ENCODE assay signal across 10 cellular contexts in the genomic region with DNA sequence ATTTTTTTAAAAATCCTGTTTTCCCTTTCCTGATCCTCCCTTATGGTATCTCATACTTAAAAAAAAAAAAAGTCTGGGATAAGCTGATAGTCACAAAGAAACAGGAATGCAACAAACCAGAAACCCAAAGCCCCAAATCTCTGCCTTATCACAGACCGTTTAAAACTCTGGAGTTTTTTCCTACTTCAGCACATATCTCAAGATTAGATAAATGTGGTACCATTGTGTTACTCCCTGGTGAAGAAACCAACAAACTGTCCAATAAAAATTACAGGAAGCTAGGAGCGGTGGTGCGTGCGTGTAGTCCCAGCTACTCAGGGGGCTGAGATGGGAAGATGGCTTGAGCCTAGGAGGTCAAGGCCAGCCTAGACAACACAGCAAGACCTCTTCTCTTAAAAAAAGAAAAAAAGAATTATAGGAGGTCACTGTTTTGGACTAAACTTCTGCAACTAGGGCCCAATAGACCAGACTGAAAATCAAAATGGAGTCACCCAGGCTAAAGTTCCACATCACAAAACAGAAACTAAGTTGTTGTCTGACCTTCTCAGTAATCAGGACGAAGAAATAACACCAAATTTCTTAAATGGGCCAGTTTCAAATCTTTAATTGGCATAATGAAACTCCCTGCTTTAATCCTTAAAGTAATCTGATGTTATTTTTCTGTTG. TPM values are rescaled to one million over a fixed set of nuclear protein-coding genes. Genes with fewer than 3 reads are reported as not detected.
DNase-seq lines count a peak whose midpoint lies in the region; ATAC-seq, FAIRE-seq and TF ChIP-seq lines count a peak whose summit lies in the region.
"Had no signal": no experiment of that assay in that cellular context is flagged by ENCODE, and none has a peak within 500 bp of the region (broad histone marks: within the 10 kb centered on the region; RNA-seq: fewer than 3 reads in every experiment).

No MANE protein-coding gene starts in this region.

- DNase-seq in T-helper 2 cell treated with Interferon-gamma antibody and Interleukin-4, amounts not matched to agents 5 μg/mL and 100 μg/mL, for 36 hours (ENCODE audit: low spot score) = no peak
- DNase-seq in T-helper 2 cell (no peak), K562 (ENCODE audit: extremely low read depth in 1 of 4, low spot score in 3 of 4) (no peak), lower lobe of right lung (no peak), tibial artery (no peak), dorsolateral prefrontal cortex (no peak), AG20443 (ENCODE audit: low spot score) (no peak)

- H3K27ac ChIP-seq in K562 (ENCODE audit: extremely low read depth, low read depth, low read length) (no peak overlapping the region), lower lobe of right lung (peak overlapping the region; percentile 80), tibial artery (peak overlapping the region; percentile 31), dorsolateral prefrontal cortex (peak overlapping the region in 14 of 59 donors; percentile 4 to 49 (median 25))

- peak overlapping the region; percentile 50 for H3K4me3 Mint-ChIP-seq in T-helper 2 cell treated with Interferon-gamma antibody and Interleukin-4, amounts not matched to agents 5 μg/mL and 100 μg/mL, for 36 hours
- H3K4me3 Mint-ChIP-seq: activated naive CD4-positive, alpha-beta T cell treated with anti-CD3 and anti-CD28 coated beads for 36 hours; neural crest cell had no signal

- no peaks in the 10 kb centered on the region for H3K36me3 ChIP-seq in K562 (ENCODE audit: control insufficient read depth, insufficient read depth, low read length)
- no peaks in the 10 kb centered on the region for H3K36me3 ChIP-seq in lower lobe of right lung
- H3K36me3 ChIP-seq in tibial artery = no peaks in the 10 kb centered on the region

- WGBS in K562 (ENCODE audit: insufficient coverage, low coverage, missing lambda C conversion rate) = 21% methylated on average over 5 of the region's 5 CpGs

- H3K4me3 ChIP-seq in K562 = no peak overlapping the region
- H3K4me3 ChIP-seq in lower lobe of right lung = peak overlapping the region; percentile 12
- no peak overlapping the region for H3K4me3 ChIP-seq in tibial artery
- H3K4me3 ChIP-seq in dorsolateral prefrontal cortex = no peak overlapping the region

- H3K9ac ChIP-seq in K562 (ENCODE audit: insufficient read depth in 1 of 2, low read depth in 2 of 2, low read length in 2 of 2) = no peak overlapping the region

- H3K9me3 Mint-ChIP-seq in T-helper 2 cell treated with Interferon-gamma antibody and Interleukin-4, amounts not matched to agents 5 μg/mL and 100 μg/mL, for 36 hours = no peaks in the 10 kb centered on the region
- H3K9me3 Mint-ChIP-seq: activated naive CD4-positive, alpha-beta T cell treated with anti-CD3 and anti-CD28 coated beads for 36 hours; neural crest cell had no signal

- no peak for TF ChIP-seq CTCF in K562 (IDR thresholded peaks at IDR 0.05 in 2 of 3, conservative IDR thresholded peaks at IDR 0.05 in 1 of 3; ENCODE audit: insufficient read depth in 2 of 3, low read depth in 1 of 3, low read length in 3 of 3)
- no peak for TF ChIP-seq CTCF in lower lobe of right lung (IDR thresholded peaks at IDR 0.05)
- no peak for TF ChIP-seq CTCF in tibial artery (IDR thresholded peaks at IDR 0.05)
- no peak for TF ChIP-seq CTCF in dorsolateral prefrontal cortex (IDR thresholded peaks at IDR 0.05 in 54 of 56, conservative IDR thresholded peaks at IDR 0.05 in 2 of 56; ENCODE audit: low read depth in 1 of 56, partially characterized antibody in 56 of 56)

- CTCF ChIA-PET in K562 (lab: Yijun Ruan, JAX; ENCODE audit: low intra/inter-chr PET ratio) = no interaction called here

- POLR2A ChIA-PET in K562 (lab: Yijun Ruan, JAX) = interaction anchor here (1.0 kb wide), 1 partner anchor 9 kb away, joined by 5 read pairs; no protein-coding TSS in a partner anchor

- FAIRE-seq in K562 (lab: Jason Lieb, UNC) = no peak

- TF ChIP-seq EP300 in K562 (IDR thresholded peaks at IDR 0.05; ENCODE audit: low read length) = no peak

- peaks cover 59% of the 10 kb centered on the region for H3K4me1 Mint-ChIP-seq in T-helper 2 cell treated with Interferon-gamma antibody and Interleukin-4, amounts not matched to agents 5 μg/mL and 100 μg/mL, for 36 hours (ENCODE audit: low read depth)

- no peaks in the 10 kb centered on the region for H3K27me3 Mint-ChIP-seq in T-helper 2 cell treated with Interferon-gamma antibody and Interleukin-4, amounts not matched to agents 5 μg/mL and 100 μg/mL, for 36 hours (ENCODE audit: low read depth)

- peaks cover 8 to 14% of the 10 kb centered on the region in 2 experiments; a peak in 3 of 5 replicates for H3K4me1 ChIP-seq in K562 (replicated peaks in 1 of 2; ENCODE audit: control insufficient read depth in 2 of 2, insufficient read depth in 2 of 2, low read length in 2 of 2)
- peaks cover 38% of the 10 kb centered on the region for H3K4me1 ChIP-seq in lower lobe of right lung
- H3K4me1 ChIP-seq in tibial artery = peaks cover 0 to 12% (median 6%) of the 10 kb centered on the region in 4 donors

- H3K36me3 Mint-ChIP-seq in T-helper 2 cell treated with Interferon-gamma antibody and Interleukin-4, amounts not matched to agents 5 μg/mL and 100 μg/mL, for 36 hours (ENCODE audit: low read depth) = peaks cover 4% of the 10 kb centered on the region

- H3K4me2 ChIP-seq in K562 (ENCODE audit: insufficient read depth, low read length) = no peak overlapping the region

- BruUV-seq in K562 (replicated peaks; lab: Mats Ljungman, UMichigan) = no TSS peak

- in situ Hi-C loops in K562 (cut with MboI) = no loop called here

- peak overlapping the region; percentile 52 for H3K27ac Mint-ChIP-seq in T-helper 2 cell treated with Interferon-gamma antibody and Interleukin-4, amounts not matched to agents 5 μg/mL and 100 μg/mL, for 36 hours
- H3K27ac Mint-ChIP-seq: activated naive CD4-positive, alpha-beta T cell treated with anti-CD3 and anti-CD28 coated beads for 36 hours had no signal

- ATAC-seq in K562 (no peak), lower lobe of right lung (no peak), HG03442 (IDR thresholded peaks at IDR 0.05; ENCODE audit: unreplicated experiment) (no peak)

- H3K9me3 ChIP-seq in K562 (replicated peaks; ENCODE audit: control insufficient read depth, insufficient read depth, low read depth, low read length) = no peaks in the 10 kb centered on the region
- H3K9me3 ChIP-seq in lower lobe of right lung = no peaks in the 10 kb centered on the region
- no peaks in the 10 kb centered on the region for H3K9me3 ChIP-seq in tibial artery

- intact Hi-C loops in K562 (cut with micrococcal nuclease) = no loop called here
- intact Hi-C loops in lower lobe of right lung (cut with DNase I) = no loop called here
- intact Hi-C loops in tibial artery (cut with DNase I; ENCODE audit: low total_unique reads) = no loop called here
- intact Hi-C loops in dorsolateral prefrontal cortex (cut with DNase I) = no loop called here

- H3K27me3 ChIP-seq in K562 (ENCODE audit: control insufficient read depth in 2 of 2, insufficient read depth in 2 of 2, low read length in 2 of 2) (peaks cover 8 to 24% of the 10 kb centered on the region in 2 experiments; a peak in 4 of 5 replicates), lower lobe of right lung (ENCODE audit: low read depth) (no peaks in the 10 kb centered on the region), tibial artery (no peaks in the 10 kb centered on the region), dorsolateral prefrontal cortex (peaks cover 0 to 2% (median 0%) of the 10 kb centered on the region in 45 donors)

- TF ChIP-seq POLR2A in K562 (conservative IDR thresholded peaks at IDR 0.05) = no peak

- H4K20me1 ChIP-seq in K562 (replicated peaks; ENCODE audit: control insufficient read depth, insufficient read depth, low read length) = no peaks in the 10 kb centered on the region

- no peak for TF ChIP-seq RAD21 in K562 (CRISPR knock-in tag; conservative IDR thresholded peaks at IDR 0.05 in 1 of 2, IDR thresholded peaks at IDR 0.05 in 1 of 2)

- no peaks in the 10 kb centered on the region for H3K79me2 ChIP-seq in K562 (ENCODE audit: control insufficient read depth, insufficient read depth, low read length)

- no peaks in the 10 kb centered on the region for H3K9me1 ChIP-seq in K562 (ENCODE audit: control insufficient read depth, insufficient read depth, low read length)

- no peak overlapping the region for H2AFZ ChIP-seq in K562 (ENCODE audit: low read depth, low read length)

RNA-seq across cellular contexts. Expression of gene RBM47, which starts 51.9 kb away (rescaled TPM):
- 1.4 and 1.8 TPM in 2 replicates for total RNA-seq in K562 (2011; cell fraction: chromatin; rRNA removed; ENCODE audit: low replicate concordance)
- 1.8 and 2.5 TPM in 2 replicates for total RNA-seq in K562 (2011; cell fraction: nucleolus; rRNA removed)
- 1.7 and 1.9 TPM in 2 replicates for total RNA-seq in K562 (2011; cell fraction: nucleoplasm; rRNA removed)
- 5.1 and 6.2 TPM in 2 replicates for total RNA-seq in K562 (2014; rRNA removed)
- total RNA-seq in K562 (2014; rRNA removed; fragmentation: Illumina TruSeq; extraction: Trizol) = 2.7 and 3.1 TPM in 2 replicates
- 3.5 and 3.6 TPM in 2 replicates for total RNA-seq in K562 (2015; rRNA removed; fragmentation: Illumina TruSeq; extraction: Trizol)
- total RNA-seq in K562 (2021) = 6.4 and 8.9 TPM in 2 replicates
- polyA plus RNA-seq in K562 (2011; rRNA removed) = 0.23 and 1.4 TPM in 2 replicates
- 0.32 and 7.8 TPM in 2 replicates for polyA plus RNA-seq in K562 (2011; cell fraction: cytosol; rRNA removed)
- 0.29 and 2.4 TPM in 2 replicates for polyA plus RNA-seq in K562 (2011; cell fraction: nucleus; rRNA removed)
- 4.6 and 4.8 TPM in 2 replicates for polyA plus RNA-seq in K562 (2012)
- polyA plus RNA-seq in K562 (2014; fragmentation: Illumina TruSeq; extraction: Trizol) = 3.3 and 3.9 TPM in 2 replicates
- polyA plus RNA-seq in K562 (2014; fragmentation: Nextera tagmentation; extraction: Ambion mirVana) = 1 to 10 TPM; 1.7 to 2.4 TPM
- 3.8 and 4.1 TPM in 2 replicates for polyA plus RNA-seq in K562 (2014; rRNA removed)
- polyA minus RNA-seq in K562 (2011; rRNA and poly(A)+ RNA removed) = 0.33 and 1.9 TPM in 2 replicates
- 0.55 and 3.4 TPM in 2 replicates for polyA minus RNA-seq in K562 (2011; cell fraction: cytosol; rRNA and poly(A)+ RNA removed)
- polyA minus RNA-seq in K562 (2011; cell fraction: nucleus; rRNA and poly(A)+ RNA removed) = 0.22 and 2.0 TPM in 2 replicates
- total RNA-seq in lower lobe of right lung = 108 TPM
- 10 to 100 TPM in 4 of 120 experiments, 1 to 10 TPM in 112, under 1 TPM in 4; 0.47 to 18.9 (median 3.2) TPM for total RNA-seq in dorsolateral prefrontal cortex
